ENCODE assay signal across 8 cellular contexts in genomic region chr11:46917109-46918086, GRCh38. TPM values are rescaled to one million over a fixed set of nuclear protein-coding genes. Genes with fewer than 3 reads are reported as not detected.
DNase-seq lines count a peak whose midpoint lies in the region; ATAC-seq and TF ChIP-seq lines count a peak whose summit lies in the region.

No MANE protein-coding gene starts in this region.

- peaks cover 74 to 84% (median 77%) of the 10 kb centered on the region in 11 experiments for H3K27me3 ChIP-seq in BLaER1 treated with 17β-estradiol and CSF1 and Interleukin-3, amounts not matched to agents 10 nM and 100 nM
- H3K27me3 ChIP-seq in NT2/D1 (ENCODE audit: insufficient read depth, insufficient read length), result no peaks in the 10 kb centered on the region
- peaks cover 16% of the 10 kb centered on the region for H3K27me3 ChIP-seq in neural progenitor cell

- H3K4me3 Mint-ChIP-seq in effector memory CD8-positive, alpha-beta T cell, result peak overlapping the region; percentile 77 to 79
- H3K4me3 Mint-ChIP-seq in neural progenitor cell, result peak overlapping the region; percentile 98

- peak overlapping the region; percentile 91 to 100 (median 96) for H3K4me2 ChIP-seq in BLaER1 treated with 17β-estradiol and CSF1 and Interleukin-3, amounts not matched to agents 10 nM and 100 nM
- peak overlapping the region; percentile 88 for H3K4me2 ChIP-seq in neural progenitor cell

- no peak for TF ChIP-seq CTCF in neural progenitor cell (IDR thresholded peaks at IDR 0.05)

- no peaks in the 10 kb centered on the region for H3K9me3 ChIP-seq in BLaER1 treated with 17β-estradiol and CSF1 and Interleukin-3, amounts not matched to agents 10 nM and 100 nM (replicated peaks in 1 of 11)
- no peaks in the 10 kb centered on the region for H3K9me3 ChIP-seq in NT2/D1 (ENCODE audit: insufficient read depth, low read length)
- H3K9me3 ChIP-seq in neural progenitor cell (ENCODE audit: low read depth), result no peaks in the 10 kb centered on the region

- H3K4me1 ChIP-seq in BLaER1 treated with 17β-estradiol and CSF1 and Interleukin-3, amounts not matched to agents 10 nM and 100 nM, result peaks cover 23 to 35% (median 34%) of the 10 kb centered on the region in 10 experiments
- peaks cover 14% of the 10 kb centered on the region for H3K4me1 ChIP-seq in NT2/D1 (ENCODE audit: insufficient read depth, insufficient read length)
- peaks cover 32% of the 10 kb centered on the region for H3K4me1 ChIP-seq in neural progenitor cell

- no peaks in the 10 kb centered on the region for H3K9me3 Mint-ChIP-seq in effector memory CD8-positive, alpha-beta T cell
- no peaks in the 10 kb centered on the region for H3K9me3 Mint-ChIP-seq in neural progenitor cell

- peak overlapping the region; percentile 56 to 75 (median 64) for H3K4me3 ChIP-seq in BLaER1 treated with 17β-estradiol and CSF1 and Interleukin-3, amounts not matched to agents 10 nM and 100 nM
- peak overlapping the region; percentile 83 for H3K4me3 ChIP-seq in NT2/D1 (ENCODE audit: insufficient read length, low read depth)
- H3K4me3 ChIP-seq in neural progenitor cell, result peak overlapping the region; percentile 68

- no peak for DNase-seq in NT2/D1 (ENCODE audit: low read depth, low spot score)
- DNase-seq in effector memory CD8-positive, alpha-beta T cell, result no peak
- DNase-seq in neural progenitor cell (ENCODE audit: low spot score), result peak; percentile 50
- no peak for DNase-seq in NOMO-1 (lab: John Stamatoyannopoulos, UW; ENCODE audit: unreplicated experiment in 2 of 2)
- DNase-seq in hippocampal formation (lab: John Stamatoyannopoulos, UW), result no peak
- DNase-seq in NCI-H2081 treated with DMSO at 0.1 percent for 48 hours (lab: John Stamatoyannopoulos, UW), result no peak

- no peak overlapping the region for H3K27ac ChIP-seq in BLaER1 treated with 17β-estradiol and CSF1 and Interleukin-3, amounts not matched to agents 10 nM and 100 nM
- no peak overlapping the region for H3K27ac ChIP-seq in neural progenitor cell

- H3F3A ChIP-seq in neural progenitor cell (ENCODE audit: low read depth), result peaks cover 49% of the 10 kb centered on the region

- peak; percentile 6 for ATAC-seq in effector memory CD8-positive, alpha-beta T cell (replicated peaks)
- no peak for ATAC-seq in GM21528 (IDR thresholded peaks at IDR 0.05; ENCODE audit: low FRiP score, unreplicated experiment)

- H3K36me3 Mint-ChIP-seq in effector memory CD8-positive, alpha-beta T cell (ENCODE audit: insufficient read depth), result no peaks in the 10 kb centered on the region
- H3K36me3 Mint-ChIP-seq in neural progenitor cell, result peaks cover 8% of the 10 kb centered on the region

- peak overlapping the region; percentile 22 to 73 (median 59); a peak in 20 of 22 replicates for H3K9ac ChIP-seq in BLaER1 treated with 17β-estradiol and CSF1 and Interleukin-3, amounts not matched to agents 10 nM and 100 nM
- H3K9ac ChIP-seq in NT2/D1 (ENCODE audit: insufficient read length, low read depth) (peak overlapping the region; percentile 91), neural progenitor cell (no peak overlapping the region)

- H2AFZ ChIP-seq in neural progenitor cell (replicated peaks), result peak overlapping the region; percentile 67

- H3K36me3 ChIP-seq in BLaER1 treated with 17β-estradiol and CSF1 and Interleukin-3, amounts not matched to agents 10 nM and 100 nM, result no peaks in the 10 kb centered on the region
- H3K36me3 ChIP-seq in NT2/D1 (ENCODE audit: insufficient read depth, insufficient read length, low read length), result peaks cover 15% of the 10 kb centered on the region
- H3K36me3 ChIP-seq in neural progenitor cell, result no peaks in the 10 kb centered on the region

- H3K4me1 Mint-ChIP-seq in effector memory CD8-positive, alpha-beta T cell (ENCODE audit: low read depth in 2 of 2), result peaks cover 27% of the 10 kb centered on the region in 2 donors
- H3K4me1 Mint-ChIP-seq in neural progenitor cell, result peaks cover 72% of the 10 kb centered on the region

- peak overlapping the region in 1 of 2 donors; percentile 66 for H3K27ac Mint-ChIP-seq in effector memory CD8-positive, alpha-beta T cell
- peak overlapping the region; percentile 96 for H3K27ac Mint-ChIP-seq in neural progenitor cell

- H3K27me3 Mint-ChIP-seq in effector memory CD8-positive, alpha-beta T cell, result peaks cover 68 to 82% of the 10 kb centered on the region in 2 donors
- H3K27me3 Mint-ChIP-seq in neural progenitor cell (ENCODE audit: insufficient read depth, low read depth), result peaks cover 7% of the 10 kb centered on the region

- peaks cover 35% of the 10 kb centered on the region for H3K79me2 ChIP-seq in neural progenitor cell (ENCODE audit: low read depth)

- H4K20me1 ChIP-seq in BLaER1 treated with 17β-estradiol and CSF1 and Interleukin-3, amounts not matched to agents 10 nM and 100 nM, result peaks cover 0 to 36% (median 18%) of the 10 kb centered on the region in 11 experiments; a peak in 18 of 22 replicates
- H4K20me1 ChIP-seq in neural progenitor cell (ENCODE audit: low read depth), result peaks cover 31% of the 10 kb centered on the region

RNA-seq across cellular contexts. Expression of gene LRP4, which starts 1.0 kb away (rescaled TPM):
- 9.2 and 12.0 TPM in 2 replicates for total RNA-seq in neural progenitor cell (ENCODE audit: low replicate concordance)

RNA-seq across cellular contexts. Expression of gene CSTPP1, which starts 19.2 kb away (rescaled TPM):
- 32.7 and 51.7 TPM in 2 replicates for total RNA-seq in neural progenitor cell (ENCODE audit: low replicate concordance)
